ENCODE assay signal across 9 cellular contexts in genomic region chr12:46209165-46209564, GRCh38. TPM values are rescaled to one million over a fixed set of nuclear protein-coding genes. Genes with fewer than 3 reads are reported as not detected.
A peak's percentile ranks its signal among the peaks of the same experiment; 100 is the strongest.
DNase-seq lines count a peak whose midpoint lies in the region; ATAC-seq and TF ChIP-seq lines count a peak whose summit lies in the region.
"Had no signal": no experiment of that assay in that cellular context is flagged by ENCODE, and none has a peak within 500 bp of the region (broad histone marks: within the 10 kb centered on the region; RNA-seq: fewer than 3 reads in every experiment).

No MANE protein-coding gene starts in this region.

- peak; percentile 19 for ATAC-seq in naive thymus-derived CD4-positive, alpha-beta T cell
- no peak for ATAC-seq in GM21423 (IDR thresholded peaks at IDR 0.05; ENCODE audit: unreplicated experiment)

- H3K4me1 Mint-ChIP-seq in naive thymus-derived CD4-positive, alpha-beta T cell: peaks cover 45 to 98% (median 90%) of the 10 kb centered on the region in 7 donors

- 65% methylated on average over 4 of the region's 4 CpGs for WGBS in thyroid gland, 2 donors

- H3K36me3 Mint-ChIP-seq in naive thymus-derived CD4-positive, alpha-beta T cell: peaks cover 23 to 66% (median 52%) of the 10 kb centered on the region in 5 donors

- H3K9me3 Mint-ChIP-seq in naive thymus-derived CD4-positive, alpha-beta T cell: peaks cover 0 to 2% (median 0%) of the 10 kb centered on the region in 11 donors

- H3K4me1 ChIP-seq in naive thymus-derived CD4-positive, alpha-beta T cell (ENCODE audit: control insufficient read depth in 2 of 2, insufficient read depth in 2 of 2, low read length in 2 of 2): peaks cover 57 to 65% of the 10 kb centered on the region in 2 donors
- peaks cover 21 to 23% of the 10 kb centered on the region in 2 donors for H3K4me1 ChIP-seq in thyroid gland

- no peak overlapping the region for H3K4me3 ChIP-seq in naive thymus-derived CD4-positive, alpha-beta T cell (ENCODE audit: low read length)
- H3K4me3 ChIP-seq in thyroid gland (replicated peaks in 1 of 3): no peak overlapping the region

- peak overlapping the region; percentile 78 for H3K27ac ChIP-seq in naive thymus-derived CD4-positive, alpha-beta T cell (ENCODE audit: low read depth, low read length)
- peak overlapping the region in 1 of 3 donors; percentile 39 for H3K27ac ChIP-seq in thyroid gland

- CTCF ChIA-PET in naive thymus-derived CD4-positive, alpha-beta T cell (lab: Charles Lee): interaction anchor here (0.9 kb wide), 1 partner anchor 60 kb away, joined by 3 read pairs; the partner anchor contains the start of gene SLC38A1

- TF ChIP-seq POLR2A in thyroid gland (IDR thresholded peaks at IDR 0.05): no peak

- POLR2A ChIA-PET in naive thymus-derived CD4-positive, alpha-beta T cell (lab: Charles Lee): interaction anchor here (1.3 to 7.6 kb wide), 5 partner anchors 10 to 60 kb away, joined by 3 to 78 read pairs (median 20); partner anchors contain the start of gene SLC38A1

- H3K4me3 Mint-ChIP-seq in naive thymus-derived CD4-positive, alpha-beta T cell: peak overlapping the region; percentile 21 to 76 (median 61)

- peak; percentile 33 for DNase-seq in DMS79 (lab: John Stamatoyannopoulos, UW)
- peak; percentile 30 for DNase-seq in HT1080 (ENCODE audit: low read depth)
- DNase-seq in astrocyte of the hippocampus (ENCODE audit: low read depth, low spot score): peak; percentile 36
- peak in 2 of 9 donors; percentile 19 to 34 for DNase-seq in naive thymus-derived CD4-positive, alpha-beta T cell
- DNase-seq in HK-2 (ENCODE audit: unreplicated experiment): no peak
- DNase-seq in ACHN: no peak
- DNase-seq in thyroid gland: no peak
- DNase-seq: T1000 had no signal

- TF ChIP-seq CTCF in thyroid gland (IDR thresholded peaks at IDR 0.05): no peak

- in situ Hi-C loops in ACHN (cut with HindIII; ENCODE audit: low pct_ligation_motif_present, low pct_unique_long_range_greater_than_20kb, low sequenced_read_pairs): no loop called here

- no peaks in the 10 kb centered on the region for H3K27me3 Mint-ChIP-seq in naive thymus-derived CD4-positive, alpha-beta T cell

- peaks cover 6 to 35% (median 16%) of the 10 kb centered on the region in 3 experiments for H3K36me3 ChIP-seq in naive thymus-derived CD4-positive, alpha-beta T cell (ENCODE audit: control insufficient read depth in 2 of 3, insufficient read depth in 3 of 3, low read length in 3 of 3)
- H3K36me3 ChIP-seq in thyroid gland: peaks cover 7 to 13% of the 10 kb centered on the region in 2 donors

- intact Hi-C loops in naive thymus-derived CD4-positive, alpha-beta T cell (cut with micrococcal nuclease): no loop called here
- intact Hi-C loops in thyroid gland (cut with DNase I): no loop called here

- no peaks in the 10 kb centered on the region for H3K9me3 ChIP-seq in naive thymus-derived CD4-positive, alpha-beta T cell (ENCODE audit: control insufficient read depth in 2 of 3, low read length in 3 of 3)
- no peaks in the 10 kb centered on the region for H3K9me3 ChIP-seq in thyroid gland

- H3K27me3 ChIP-seq in naive thymus-derived CD4-positive, alpha-beta T cell (ENCODE audit: control insufficient read depth in 2 of 2, insufficient read depth in 2 of 2, low read length in 2 of 2): no peaks in the 10 kb centered on the region
- no peaks in the 10 kb centered on the region for H3K27me3 ChIP-seq in thyroid gland

- peak overlapping the region; percentile 89 to 100 (median 98) for H3K27ac Mint-ChIP-seq in naive thymus-derived CD4-positive, alpha-beta T cell

RNA-seq across cellular contexts. Expression of gene SLC38A1, which starts 59.7 kb away (rescaled TPM):
- total RNA-seq in HT1080 (2014; rRNA removed; shearing (Covaris generic)): 13.3 and 16.9 TPM in 2 replicates
- 36.8 and 45.6 TPM in 2 replicates for polyA plus RNA-seq in HT1080 (2015; cell fraction: cytosol; rRNA removed)
- polyA plus RNA-seq in HT1080 (2015; cell fraction: nucleus; rRNA removed): 101 and 123 TPM in 2 replicates
- 100 to 1,000 TPM; 172 to 283 (median 249) TPM for total RNA-seq in naive thymus-derived CD4-positive, alpha-beta T cell
- polyA plus RNA-seq in naive thymus-derived CD4-positive, alpha-beta T cell: 100 to 1,000 TPM; 235 to 263 TPM
- total RNA-seq in thyroid gland: 100 to 1,000 TPM; 101 to 282 (median 120) TPM

Comparison
In these comparisons a context has a peak if more than half of its experiments do, and no peak if none do; other contexts are left out.
1. DNase-seq: peak in DMS79 (single experiment), HT1080 (single experiment) and astrocyte of the hippocampus (single experiment); none in HK-2 (single experiment), ACHN (single experiment) and thyroid gland (0 of 2).